ENCODE assay signal across 20 cellular contexts in the genomic region with DNA sequence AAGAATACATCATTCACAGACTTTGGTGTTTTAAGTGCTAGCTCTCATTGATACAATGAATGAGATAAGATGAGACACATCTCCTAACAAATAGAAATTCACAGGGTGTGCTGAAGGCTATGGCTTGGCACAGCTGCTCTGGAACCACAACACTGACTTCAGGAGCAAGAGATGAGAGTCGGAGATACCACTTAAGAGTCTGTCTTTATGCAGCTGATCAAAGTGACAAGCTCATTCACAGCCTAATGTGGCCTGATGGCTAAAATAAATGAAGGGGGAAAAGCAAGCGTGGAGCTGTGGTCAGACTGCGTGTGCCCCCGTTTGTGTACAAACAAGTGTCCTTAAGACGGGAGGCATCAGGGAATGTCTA. TPM values are rescaled to one million over a fixed set of nuclear protein-coding genes. Genes with fewer than 3 reads are reported as not detected.
"Had no signal": no experiment of that assay in that cellular context is flagged by ENCODE, and none has a peak within 500 bp of the region (broad histone marks: within the 10 kb centered on the region; RNA-seq: fewer than 3 reads in every experiment).

No MANE protein-coding gene starts in this region.

- H3K36me3 ChIP-seq: MG63, SJSA1 had no signal

- H3K4me1 ChIP-seq: SJSA1 had no signal

- H3K27ac ChIP-seq: HL-60, SJSA1 had no signal

- H3K4me3 ChIP-seq: MG63, SJSA1 had no signal

- DNase-seq: Karpas-422, KG1, MG63, NCI-H1092, NCI-H1105 treated with DMSO at 0.1 percent for 48 hours, NCI-H1417 treated with DMSO at 0.1 percent for 48 hours, NCI-H146, NCI-H1694 treated with DMSO at 0.1 percent for 48 hours, NCI-H1930, NCI-H2081, NCI-H2107, NCI-H2227 treated with DMSO at 0.1 percent for 48 hours, NCI-H526 treated with DMSO at 0.1 percent for 48 hours, NCI-H748 treated with DMSO at 0.1 percent for 48 hours, Right ventricle myocardium superior, RPMI8226, SIG-M5 had no signal

- H3K27me3 ChIP-seq: MG63, SJSA1 had no signal

- H3K9me3 ChIP-seq: MG63, SJSA1 had no signal

RNA-seq across cellular contexts. Expression of a gene that starts 29.7 kb away (rescaled TPM):
- total RNA-seq: NCI-H460, Right ventricle myocardium superior, SJSA1 had no signal
